1 cellular context compared by ENCODE assay signal in genomic region chr15:40931300-40932142, GRCh38.
TF ChIP-seq lines count a peak whose summit lies in the region.

No MANE protein-coding gene starts in this region.

TF ChIP-seq in HepG2, 621 proteins besides CTCF, POLR2A, EP300 and RAD21:
- TF ChIP-seq EED (CRISPR knock-in tag; IDR thresholded peaks at IDR 0.05) (0 out of 2 replicates have a peak, but pooled peaks have one; percentile 17), CREBL2 (CRISPR knock-in tag; IDR thresholded peaks at IDR 0.05; ENCODE audit: borderline replicate concordance) (no peak), SIN3A (IDR thresholded peaks at IDR 0.05; ENCODE audit: borderline replicate concordance, low read depth, low read length) (0 out of 2 replicates have a peak, but pooled peaks have one; percentile 20), ZKSCAN8 (CRISPR knock-in tag; IDR thresholded peaks at IDR 0.05; ENCODE audit: borderline replicate concordance) (no peak), ZNF407 (CRISPR knock-in tag; IDR thresholded peaks at IDR 0.05; ENCODE audit: not compliant biosample characterization) (peak; percentile 24), MAZ (IDR thresholded peaks at IDR 0.05; ENCODE audit: borderline replicate concordance, low read depth, low read length) (no peak), MAZ (CRISPR knock-in tag; IDR thresholded peaks at IDR 0.05; ENCODE audit: low read depth) (0 out of 2 replicates have a peak, but pooled peaks have one; percentile 5), ZNF747 (CRISPR knock-in tag; IDR thresholded peaks at IDR 0.05; ENCODE audit: borderline replicate concordance) (peak; percentile 51; the same call in 1 of the 2 replicates), CENPX (CRISPR knock-in tag; IDR thresholded peaks at IDR 0.05) (no peak), ZSCAN22 (CRISPR knock-in tag; IDR thresholded peaks at IDR 0.05) (peak; percentile 90), ZNF772 (CRISPR knock-in tag; IDR thresholded peaks at IDR 0.05) (0 out of 2 replicates have a peak, but pooled peaks have one; percentile 15), MXD1 (CRISPR knock-in tag; IDR thresholded peaks at IDR 0.05) (0 out of 2 replicates have a peak, but pooled peaks have one; percentile 13)
